Comparison of ENCODE assay signal across 35 cellular contexts in genomic region chr6:161663682-161664081, GRCh38.
"Had no signal": no experiment of that assay in that cellular context is flagged by ENCODE, and none has a peak within 500 bp of the region (broad histone marks: within the 10 kb centered on the region; RNA-seq: fewer than 3 reads in every experiment).

No MANE protein-coding gene starts in this region.

- DNase-seq: Karpas-422, Kasumi-1, MG63, MM.1S, MV-4-11, NCI-H1048, NCI-H1092, NCI-H1092 treated with DMSO at 0.1 percent for 48 hours, NCI-H1105, NCI-H1105 treated with DMSO at 0.1 percent for 48 hours, NCI-H1417, NCI-H1417 treated with DMSO at 0.1 percent for 48 hours, NCI-H1436, NCI-H1436 treated with DMSO at 0.1 percent for 48 hours, NCI-H146, NCI-H1694, NCI-H1694 treated with DMSO at 0.1 percent for 48 hours, NCI-H187, NCI-H187 treated with DMSO at 0.1 percent for 48 hours, NCI-H1930, NCI-H2029, NCI-H2029 treated with DMSO at 0.1 percent for 48 hours, NCI-H2081, NCI-H2081 treated with DMSO at 0.1 percent for 48 hours, NCI-H2107, NCI-H2171, NCI-H2171 treated with DMSO at 0.1 percent for 48 hours, NCI-H2227 treated with DMSO at 0.1 percent for 48 hours, NCI-H226, NCI-H345, NCI-H446, NCI-H446 treated with DMSO at 0.1 percent for 48 hours, NCI-H510A, NCI-H510A treated with DMSO at 0.1 percent for 48 hours, NCI-H524 had no signal

- H3K36me3 ChIP-seq: MG63 had no signal

- H3K4me3 ChIP-seq: MG63 had no signal

- H3K27me3 ChIP-seq: MG63 had no signal

- H3K9me3 ChIP-seq: MG63 had no signal
